ENCODE assay signal across 10 cellular contexts in genomic region chr14:102182190-102182589, GRCh38. TPM values are rescaled to one million over a fixed set of nuclear protein-coding genes. Genes with fewer than 3 reads are reported as not detected.
A peak's percentile ranks its signal among the peaks of the same experiment; 100 is the strongest.
DNase-seq lines count a peak whose midpoint lies in the region; ATAC-seq and TF ChIP-seq lines count a peak whose summit lies in the region.
"Had no signal": no experiment of that assay in that cellular context is flagged by ENCODE, and none has a peak within 500 bp of the region (broad histone marks: within the 10 kb centered on the region; RNA-seq: fewer than 3 reads in every experiment).

No MANE protein-coding gene starts in this region.

- H3K27me3 Mint-ChIP-seq in activated naive CD4-positive, alpha-beta T cell treated with anti-CD3 and anti-CD28 coated beads for 36 hours (ENCODE audit: low read depth): no peaks in the 10 kb centered on the region
- no peaks in the 10 kb centered on the region for H3K27me3 Mint-ChIP-seq in stimulated activated naive CD8-positive, alpha-beta T cell treated with anti-CD3 and anti-CD28 coated beads, Interleukin-15, Interleukin-2, amounts not matched to agents 100 ng/mL and 50 ng/mL, for 24 hours
- no peaks in the 10 kb centered on the region for H3K27me3 Mint-ChIP-seq in neural progenitor cell (ENCODE audit: insufficient read depth, low read depth)
- H3K27me3 Mint-ChIP-seq: CD4-positive, alpha-beta T cell had no signal

- H3K4me2 ChIP-seq in fibroblast of lung (ENCODE audit: extremely low read depth, insufficient read depth, low read length) (no peak overlapping the region), neural progenitor cell (no peak overlapping the region)

- intact Hi-C loops in activated naive CD4-positive, alpha-beta T cell treated with anti-CD3 and anti-CD28 coated beads for 36 hours (cut with micrococcal nuclease): loop anchor here (1.0 to 10.0 kb wide), 8 partner anchors 38 to 633 kb away; partner anchors contain the start of genes CINP, HSP90AA1 and TECPR2

- TF ChIP-seq CTCF in fibroblast of lung (conservative IDR thresholded peaks at IDR 0.05 in 1 of 2, IDR thresholded peaks at IDR 0.05 in 1 of 2; ENCODE audit: low read depth in 1 of 2, low read length in 2 of 2) (no peak), neural progenitor cell (IDR thresholded peaks at IDR 0.05) (no peak)

- peaks cover 21% of the 10 kb centered on the region for H3F3A ChIP-seq in neural progenitor cell (ENCODE audit: low read depth)

- no peak for DNase-seq in activated naive CD4-positive, alpha-beta T cell treated with anti-CD3 and anti-CD28 coated beads, Interleukin-2, amount 50 U/mL, for 72 hours (ENCODE audit: low spot score in 2 of 2)
- no peak for DNase-seq in activated naive CD4-positive, alpha-beta T cell treated with anti-CD3 and anti-CD28 coated beads for 36 hours
- DNase-seq in RKO (ENCODE audit: low spot score) (peak; percentile 88), fibroblast of lung (ENCODE audit: low read depth in 2 of 2) (peak; percentile 47 to 79), DMS153 treated with DMSO at 0.1 percent for 48 hours (lab: John Stamatoyannopoulos, UW; ENCODE audit: unreplicated experiment) (no peak), neural progenitor cell (ENCODE audit: low spot score) (no peak)
- no peak for DNase-seq in effector CD8-positive, alpha-beta T cell (lab: John Stamatoyannopoulos, UW)
- DNase-seq: CD4-positive, alpha-beta T cell; NCI-H187 had no signal

- H3K9ac ChIP-seq in fibroblast of lung (ENCODE audit: insufficient read depth, low read length) (no peak overlapping the region), neural progenitor cell (no peak overlapping the region)

- H2AFZ ChIP-seq in fibroblast of lung (ENCODE audit: low read length) (no peak overlapping the region), neural progenitor cell (replicated peaks) (no peak overlapping the region)

- no peaks in the 10 kb centered on the region for H3K9me3 Mint-ChIP-seq in activated naive CD4-positive, alpha-beta T cell treated with anti-CD3 and anti-CD28 coated beads, Interleukin-2, amount 50 U/mL, for 72 hours
- no peaks in the 10 kb centered on the region for H3K9me3 Mint-ChIP-seq in activated naive CD4-positive, alpha-beta T cell treated with anti-CD3 and anti-CD28 coated beads for 36 hours
- no peaks in the 10 kb centered on the region for H3K9me3 Mint-ChIP-seq in stimulated activated naive CD8-positive, alpha-beta T cell treated with anti-CD3 and anti-CD28 coated beads, Interleukin-15, Interleukin-2, amounts not matched to agents 100 ng/mL and 50 ng/mL, for 24 hours
- H3K9me3 Mint-ChIP-seq in neural progenitor cell: no peaks in the 10 kb centered on the region
- H3K9me3 Mint-ChIP-seq: CD4-positive, alpha-beta T cell had no signal

- H3K4me3 ChIP-seq in fibroblast of lung (replicated peaks in 1 of 4; ENCODE audit: control extremely low read depth in 1 of 4, insufficient read depth in 1 of 4, low read depth in 3 of 4, low read length in 4 of 4) (no peak overlapping the region), neural progenitor cell (no peak overlapping the region)

- H3K27ac ChIP-seq in fibroblast of lung (ENCODE audit: insufficient read depth, low read length) (no peak overlapping the region), neural progenitor cell (no peak overlapping the region)

- peaks cover 0 to 1% of the 10 kb centered on the region in 2 donors for H3K36me3 Mint-ChIP-seq in activated naive CD4-positive, alpha-beta T cell treated with anti-CD3 and anti-CD28 coated beads, Interleukin-2, amount 50 U/mL, for 72 hours
- H3K36me3 Mint-ChIP-seq in activated naive CD4-positive, alpha-beta T cell treated with anti-CD3 and anti-CD28 coated beads for 36 hours (ENCODE audit: low read depth): peaks cover 1% of the 10 kb centered on the region
- H3K36me3 Mint-ChIP-seq in stimulated activated naive CD8-positive, alpha-beta T cell treated with anti-CD3 and anti-CD28 coated beads, Interleukin-15, Interleukin-2, amounts not matched to agents 100 ng/mL and 50 ng/mL, for 24 hours (ENCODE audit: low read depth): no peaks in the 10 kb centered on the region
- H3K36me3 Mint-ChIP-seq in neural progenitor cell: peaks cover 2% of the 10 kb centered on the region

- H3K27me3 ChIP-seq in fibroblast of lung (ENCODE audit: control insufficient read depth, insufficient read depth, low read length) (no peaks in the 10 kb centered on the region), neural progenitor cell (no peaks in the 10 kb centered on the region)

- H4K20me1 ChIP-seq in fibroblast of lung (ENCODE audit: control insufficient read depth, extremely low read depth, insufficient read depth, low read length) (peaks cover 4% of the 10 kb centered on the region), neural progenitor cell (ENCODE audit: low read depth) (peaks cover 64% of the 10 kb centered on the region)

- CTCF ChIA-PET in activated naive CD4-positive, alpha-beta T cell treated with anti-CD3 and anti-CD28 coated beads for 36 hours (lab: Charles Lee): interaction anchor here (0.5 to 1.3 kb wide), 5 partner anchors 43 to 415 kb away, joined by 3 to 6 read pairs (median 3); no protein-coding TSS in a partner anchor

- peaks cover 75% of the 10 kb centered on the region for H3K4me1 Mint-ChIP-seq in activated naive CD4-positive, alpha-beta T cell treated with anti-CD3 and anti-CD28 coated beads for 36 hours (ENCODE audit: low read depth)
- peaks cover 85% of the 10 kb centered on the region for H3K4me1 Mint-ChIP-seq in stimulated activated naive CD8-positive, alpha-beta T cell treated with anti-CD3 and anti-CD28 coated beads, Interleukin-15, Interleukin-2, amounts not matched to agents 100 ng/mL and 50 ng/mL, for 24 hours (ENCODE audit: low read depth)
- peaks cover 33% of the 10 kb centered on the region for H3K4me1 Mint-ChIP-seq in neural progenitor cell

- H3K4me1 ChIP-seq in fibroblast of lung (ENCODE audit: control insufficient read depth, extremely low read depth, insufficient read depth, low read length) (peaks cover 4% of the 10 kb centered on the region), neural progenitor cell (peaks cover 39% of the 10 kb centered on the region)

- no peaks in the 10 kb centered on the region for H3K36me3 ChIP-seq in fibroblast of lung (ENCODE audit: control insufficient read depth, insufficient read depth, low read length)
- H3K36me3 ChIP-seq in neural progenitor cell: no peaks in the 10 kb centered on the region

- peak; percentile 76 to 88 for ATAC-seq in activated naive CD4-positive, alpha-beta T cell treated with anti-CD3 and anti-CD28 coated beads, Interleukin-2, amount 50 U/mL, for 72 hours

- H3K9me3 ChIP-seq in fibroblast of lung (ENCODE audit: control insufficient read depth, insufficient read depth, low read depth, low read length) (no peaks in the 10 kb centered on the region), neural progenitor cell (ENCODE audit: low read depth) (no peaks in the 10 kb centered on the region)

- no peak overlapping the region for H3K4me3 Mint-ChIP-seq in activated naive CD4-positive, alpha-beta T cell treated with anti-CD3 and anti-CD28 coated beads for 36 hours
- no peak overlapping the region for H3K4me3 Mint-ChIP-seq in stimulated activated naive CD8-positive, alpha-beta T cell treated with anti-CD3 and anti-CD28 coated beads, Interleukin-15, Interleukin-2, amounts not matched to agents 100 ng/mL and 50 ng/mL, for 24 hours
- H3K4me3 Mint-ChIP-seq in neural progenitor cell: no peak overlapping the region
- H3K4me3 Mint-ChIP-seq: CD4-positive, alpha-beta T cell had no signal

- no peak overlapping the region for H3K27ac Mint-ChIP-seq in activated naive CD4-positive, alpha-beta T cell treated with anti-CD3 and anti-CD28 coated beads, Interleukin-2, amount 50 U/mL, for 72 hours
- no peak overlapping the region for H3K27ac Mint-ChIP-seq in activated naive CD4-positive, alpha-beta T cell treated with anti-CD3 and anti-CD28 coated beads for 36 hours
- H3K27ac Mint-ChIP-seq in stimulated activated naive CD8-positive, alpha-beta T cell treated with anti-CD3 and anti-CD28 coated beads, Interleukin-15, Interleukin-2, amounts not matched to agents 100 ng/mL and 50 ng/mL, for 24 hours: peak overlapping the region; percentile 64
- no peak overlapping the region for H3K27ac Mint-ChIP-seq in neural progenitor cell
- H3K27ac Mint-ChIP-seq: CD4-positive, alpha-beta T cell had no signal

- H3K79me2 ChIP-seq in fibroblast of lung (ENCODE audit: control insufficient read depth, insufficient read depth, low read length) (peaks cover 10% of the 10 kb centered on the region), neural progenitor cell (ENCODE audit: low read depth) (peaks cover 86% of the 10 kb centered on the region)

RNA-seq across cellular contexts. Expression of gene WDR20, which starts 42.5 kb away (rescaled TPM):
- 10 to 100 TPM; 30.1 to 34.2 TPM for total RNA-seq in activated naive CD4-positive, alpha-beta T cell treated with anti-CD3 and anti-CD28 coated beads, Interleukin-2, amount 50 U/mL, for 72 hours
- total RNA-seq in activated naive CD4-positive, alpha-beta T cell treated with anti-CD3 and anti-CD28 coated beads for 36 hours: 10 to 100 TPM; 20.5 to 21.4 TPM
- 13.4 and 17.8 TPM in 2 replicates for total RNA-seq in fibroblast of lung
- 16.1 and 17.2 TPM in 2 replicates for polyA plus RNA-seq in fibroblast of lung
- 15.0 and 16.4 TPM in 2 replicates for polyA plus RNA-seq in fibroblast of lung (2012)
- 8.3 and 24.4 TPM in 2 replicates for polyA minus RNA-seq in fibroblast of lung (ENCODE audit: low replicate concordance)
- 18.2 and 22.4 TPM in 2 replicates for total RNA-seq in neural progenitor cell (ENCODE audit: low replicate concordance)

Comparison
In these comparisons a context has a peak if more than half of its experiments do, and no peak if none do; other contexts are left out.
1. DNase-seq: peak in RKO (single experiment) and fibroblast of lung (2 of 2); none in activated naive CD4-positive, alpha-beta T cell treated with anti-CD3 and anti-CD28 coated beads, Interleukin-2, amount 50 U/mL, for 72 hours (0 of 2), activated naive CD4-positive, alpha-beta T cell treated with anti-CD3 and anti-CD28 coated beads for 36 hours (single experiment), DMS153 treated with DMSO at 0.1 percent for 48 hours (single experiment), effector CD8-positive, alpha-beta T cell (single experiment) and neural progenitor cell (single experiment).